1 cellular context compared by ENCODE assay signal in genomic region chr1:7299994-7300393, GRCh38.
A peak's percentile ranks its signal among the peaks of the same experiment; 100 is the strongest.
TF ChIP-seq lines count a peak whose summit lies in the region.

No MANE protein-coding gene starts in this region.

TF ChIP-seq in SK-N-SH, 30 proteins besides CTCF, POLR2A, EP300 and RAD21 (continued from another document):
- TF ChIP-seq PBX3 (IDR thresholded peaks at IDR 0.05) (peak; percentile 50), CHD2 (IDR thresholded peaks at IDR 0.05; ENCODE audit: low read length, partially characterized antibody) (no peak), YY1 (IDR thresholded peaks at IDR 0.05; ENCODE audit: low read depth) (no peak), FOSL2 (IDR thresholded peaks at IDR 0.05; ENCODE audit: borderline replicate concordance, low read depth) (peak; percentile 86), RFX5 (IDR thresholded peaks at IDR 0.05; ENCODE audit: low read length) (no peak), SIN3A (IDR thresholded peaks at IDR 0.05; ENCODE audit: borderline replicate concordance, low read depth, low read length) (no peak), SMC3 (IDR thresholded peaks at IDR 0.05; ENCODE audit: low read depth, low read length) (no peak), EZH2phosphoT487 (IDR thresholded peaks at IDR 0.05; ENCODE audit: borderline replicate concordance, low read depth) (no peak), TAF1 (IDR thresholded peaks at IDR 0.05; ENCODE audit: borderline replicate concordance, low read depth, low read length) (no peak), TCF12 (IDR thresholded peaks at IDR 0.05) (peak; percentile 81), USF1 (IDR thresholded peaks at IDR 0.05; ENCODE audit: borderline replicate concordance, low read depth) (no peak), RCOR1 (IDR thresholded peaks at IDR 0.05; ENCODE audit: low read length) (no peak), MEF2A (IDR thresholded peaks at IDR 0.05; ENCODE audit: borderline replicate concordance, low read depth) (no peak), TEAD4 (IDR thresholded peaks at IDR 0.05; ENCODE audit: borderline replicate concordance, insufficient read depth) (no peak; the same call in 1 of the 2 replicates), ZBTB33 (IDR thresholded peaks at IDR 0.05; ENCODE audit: borderline replicate concordance, low read depth) (no peak), RXRA (IDR thresholded peaks at IDR 0.05; ENCODE audit: borderline replicate concordance, low read depth) (0 out of 2 replicates have a peak, but pooled peaks have one; percentile 15), MXI1 (IDR thresholded peaks at IDR 0.05; ENCODE audit: low read depth, low read length) (no peak), NFIC (IDR thresholded peaks at IDR 0.05; ENCODE audit: borderline replicate concordance) (peak; percentile 61)
- TF ChIP-seq, protein P1, sequence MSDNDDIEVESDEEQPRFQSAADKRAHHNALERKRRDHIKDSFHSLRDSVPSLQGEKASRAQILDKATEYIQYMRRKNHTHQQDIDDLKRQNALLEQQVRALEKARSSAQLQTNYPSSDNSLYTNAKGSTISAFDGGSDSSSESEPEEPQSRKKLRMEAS (IDR thresholded peaks at IDR 0.05; ENCODE audit: low read depth) = peak; percentile 22; the same call in 1 of the 2 replicates
